In genomic region chr11:116667318-116667717, GRCh38 we compare ENCODE assay signal across 6 cellular contexts.
DNase-seq lines count a peak whose midpoint lies in the region; ATAC-seq, FAIRE-seq and TF ChIP-seq lines count a peak whose summit lies in the region.
"Not testable (repeated sequence)": the region's sequence is repeated elsewhere in the genome, so short reads cannot be mapped to it uniquely, and the experiment has no call there.

No MANE protein-coding gene starts in this region.

- H3K27ac Mint-ChIP-seq in WTC11, result not testable (repeated sequence)

- not testable (repeated sequence) for H3K4me1 Mint-ChIP-seq in WTC11

- peaks cover 55% of the 10 kb centered on the region for H3K27me3 Mint-ChIP-seq in WTC11 (ENCODE audit: low read depth)

- not testable (repeated sequence) for H4K20me1 ChIP-seq in HepG2 (ENCODE audit: insufficient read depth, low read length)

- ATAC-seq in WTC11, result not testable (repeated sequence)
- ATAC-seq in left lobe of liver (peak; percentile 83), HepG2 (peak; percentile 82), right lobe of liver (peak; percentile 91 to 95 (median 94))

- H3K4me1 ChIP-seq in HepG2 (ENCODE audit: insufficient read depth, low read length) (peaks cover 45% of the 10 kb centered on the region), liver (ENCODE audit: control insufficient read depth in 4 of 4, insufficient read depth in 4 of 4, low read length in 3 of 4) (peaks cover 4 to 15% (median 9%) of the 10 kb centered on the region in 4 donors), right lobe of liver (peaks cover 0 to 27% (median 7%) of the 10 kb centered on the region in 4 donors)

- H3K4me3 ChIP-seq in HepG2 (replicated peaks in 1 of 3; ENCODE audit: insufficient read depth in 1 of 3, low read depth in 2 of 3, low read length in 3 of 3), result peak overlapping the region in 2 of 3 experiments; percentile 30 to 64; a peak in 2 of 6 replicates
- not testable (repeated sequence) for H3K4me3 ChIP-seq in liver (ENCODE audit: low read depth in 1 of 3, low read length in 3 of 3); right lobe of liver

- not testable (repeated sequence) for H3K27me3 ChIP-seq in HepG2 (ENCODE audit: control insufficient read depth in 1 of 2, insufficient read depth in 2 of 2, low read length in 2 of 2); liver (ENCODE audit: control insufficient read depth in 4 of 4, insufficient read depth in 4 of 4, low read length in 3 of 4); right lobe of liver

- not testable (repeated sequence) for TF ChIP-seq POLR2A in HepG2 (IDR thresholded peaks at IDR 0.05; ENCODE audit: insufficient read depth in 1 of 2, low read depth in 2 of 2, low read length in 2 of 2); right lobe of liver (IDR thresholded peaks at IDR 0.05)

- H3K4me2 ChIP-seq in HepG2 (ENCODE audit: low read depth, low read length), result peak overlapping the region; percentile 55

- not testable (repeated sequence) for FAIRE-seq in HepG2 (lab: Jason Lieb, UNC)

- H3K36me3 ChIP-seq in HepG2 (replicated peaks in 1 of 2; ENCODE audit: control insufficient read depth in 1 of 2, insufficient read depth in 2 of 2, low read length in 2 of 2); liver (ENCODE audit: control insufficient read depth in 4 of 4, insufficient read depth in 3 of 4, low read depth in 1 of 4, low read length in 3 of 4); right lobe of liver: not testable (repeated sequence)

- peaks cover 31% of the 10 kb centered on the region for H3K9me3 Mint-ChIP-seq in WTC11

- 0% methylated on average over 1 of the region's 1 CpG for WGBS in HepG2 (ENCODE audit: low lambda C conversion rate)
- WGBS in liver, result 11% methylated on average over 1 of the region's 1 CpG
- 0% methylated on average over 1 of the region's 1 CpG for WGBS in right lobe of liver (ENCODE audit: insufficient coverage, low coverage, low lambda C conversion rate, missing lambda C conversion rate)

- not testable (repeated sequence) for H3K79me2 ChIP-seq in HepG2 (ENCODE audit: insufficient read depth, low read length)

- peaks cover 13% of the 10 kb centered on the region for H3K36me3 Mint-ChIP-seq in WTC11

- H3K27ac ChIP-seq in C4-2B (peak overlapping the region; percentile 17; the same call in 1 of the 2 replicates), HepG2 (ENCODE audit: extremely low read length, insufficient read depth, low read length) (peak overlapping the region; percentile 72), liver (ENCODE audit: low read depth in 1 of 2, low read length in 2 of 2) (peak overlapping the region; percentile 7 to 59), right lobe of liver (peak overlapping the region; percentile 38 to 73 (median 67))

- not testable (repeated sequence) for H2AFZ ChIP-seq in HepG2 (ENCODE audit: low read length)

- peak; percentile 74 to 87; a peak in 3 of 4 replicates for TF ChIP-seq EP300 in HepG2 (IDR thresholded peaks at IDR 0.05; ENCODE audit: low read depth in 2 of 2, low read length in 2 of 2)
- peak; percentile 63; the same call in 1 of the 2 replicates for TF ChIP-seq EP300 in HepG2 (CRISPR knock-in tag; IDR thresholded peaks at IDR 0.05; ENCODE audit: borderline replicate concordance)

- intact Hi-C loops in HepG2 (cut with micrococcal nuclease; ENCODE audit: unreplicated experiment); right lobe of liver (cut with DNase I): not testable (repeated sequence)

- in situ Hi-C loops in HepG2 (cut with HindIII; ENCODE audit: extremely low pct_ligation_motif_present, low pct_unique_long_range_greater_than_20kb), result not testable (repeated sequence)

- TF ChIP-seq RAD21 in HepG2 (CRISPR knock-in tag; IDR thresholded peaks at IDR 0.05); liver (IDR thresholded peaks at IDR 0.05): not testable (repeated sequence)

- H3K4me3 Mint-ChIP-seq in WTC11, result not testable (repeated sequence)

- not testable (repeated sequence) for BruUV-seq in HepG2 (replicated peaks; lab: Mats Ljungman, UMichigan)

- CTCF ChIA-PET in WTC11 (lab: Charles Lee); HepG2 (lab: Yijun Ruan, JAX; ENCODE audit: low intra/inter-chr PET ratio, low total read pairs): not testable (repeated sequence)

- H3K9ac ChIP-seq in HepG2 (ENCODE audit: insufficient read depth, low read depth, low read length); liver (ENCODE audit: low read depth in 1 of 2, low read length in 2 of 2): not testable (repeated sequence)

- H3K9me3 ChIP-seq in HepG2 (ENCODE audit: low read length), result peaks cover 15% of the 10 kb centered on the region; the same call in 1 of the 2 replicates
- not testable (repeated sequence) for H3K9me3 ChIP-seq in liver (ENCODE audit: control insufficient read depth in 4 of 4, low read length in 3 of 4); right lobe of liver

- POLR2A ChIA-PET in WTC11 (lab: Charles Lee), result not testable (repeated sequence)
- POLR2A ChIA-PET in HepG2 (lab: Yijun Ruan, JAX), result interaction anchor here (0.9 to 1.9 kb wide), 5 partner anchors 20 to 239 kb away, joined by 3 to 10 read pairs (median 4); no protein-coding TSS in a partner anchor

- not testable (repeated sequence) for DNase-seq in WTC11 (ENCODE audit: low spot score)
- DNase-seq in left lobe of liver (ENCODE audit: low spot score), result peak; percentile 61
- DNase-seq in HepG2 (ENCODE audit: low spot score), result peak; percentile 61
- peak in 1 of 3 donors; percentile 58 for DNase-seq in right lobe of liver

- TF ChIP-seq CTCF in C4-2B (conservative IDR thresholded peaks at IDR 0.05); WTC11 (IDR thresholded peaks at IDR 0.05); HepG2 (CRISPR knock-in tag; IDR thresholded peaks at IDR 0.05); liver (IDR thresholded peaks at IDR 0.05; ENCODE audit: low read depth, low read length, missing input control); right lobe of liver (IDR thresholded peaks at IDR 0.05): not testable (repeated sequence)

TF ChIP-seq in WTC11, 78 proteins besides CTCF, POLR2A, EP300 and RAD21:
- peak; percentile 93 for TF ChIP-seq GABPB1 (CRISPR knock-in tag; IDR thresholded peaks at IDR 0.05)

TF ChIP-seq in HepG2, 621 proteins besides CTCF, POLR2A, EP300 and RAD21 (continues in another document):
- TF ChIP-seq ZMYM4 (CRISPR knock-in tag; IDR thresholded peaks at IDR 0.05) (peak; percentile 67; the same call in 1 of the 2 replicates), CEBPG (CRISPR knock-in tag; IDR thresholded peaks at IDR 0.05) (peak; percentile 94), ZNF710 (CRISPR knock-in tag; IDR thresholded peaks at IDR 0.05; ENCODE audit: borderline replicate concordance) (0 out of 2 replicates have a peak, but pooled peaks have one; percentile 37), ZNF670 (CRISPR knock-in tag; IDR thresholded peaks at IDR 0.05; ENCODE audit: borderline replicate concordance) (peak; percentile 66; the same call in 1 of the 2 replicates), JUND (CRISPR knock-in tag; IDR thresholded peaks at IDR 0.05) (peak; percentile 81), SRF (IDR thresholded peaks at IDR 0.05; ENCODE audit: low read depth, low read length) (0 out of 2 replicates have a peak, but pooled peaks have one; percentile 29), ZNF224 (CRISPR knock-in tag; IDR thresholded peaks at IDR 0.05) (0 out of 2 replicates have a peak, but pooled peaks have one; percentile 17)

TF ChIP-seq in liver, 16 proteins besides CTCF, POLR2A, EP300 and RAD21 (continues in another document):
- peak; percentile 58 for TF ChIP-seq REST (IDR thresholded peaks at IDR 0.05)
- peak; percentile 55 to 82 for TF ChIP-seq HNF4A (conservative IDR thresholded peaks at IDR 0.05)
- TF ChIP-seq ATF3 (IDR thresholded peaks at IDR 0.05), result peak; percentile 77
- TF ChIP-seq RXRA (IDR thresholded peaks at IDR 0.05), result peak; percentile 30 to 81

Comparison
In these comparisons a context has a peak if more than half of its experiments do, and no peak if none do; other contexts are left out.
1. H3K27ac ChIP-seq: peak in every context shown above with its lines; median percentile 72 in HepG2; 67 in right lobe of liver; 33 in liver; 17 in C4-2B.